ENCODE assay signal across 8 cellular contexts in genomic region chr1:65066766-65067490, GRCh38.
DNase-seq lines count a peak whose midpoint lies in the region; ATAC-seq and TF ChIP-seq lines count a peak whose summit lies in the region.

No MANE protein-coding gene starts in this region.

- CTCF ChIA-PET in HEK293T (lab: Yijun Ruan, JAX) = interaction anchor here (1.6 kb wide), 1 partner anchor 8 kb away, joined by 9 read pairs; no protein-coding TSS in a partner anchor

- POLR2A ChIA-PET in HEK293T (lab: Yijun Ruan, JAX) = no interaction called here

- no peaks in the 10 kb centered on the region for H3K9me3 ChIP-seq in ES-I3 (ENCODE audit: control insufficient read depth, insufficient read depth, low read length)

- H3K36me3 ChIP-seq in ES-I3 (ENCODE audit: insufficient read depth, low read length) = no peaks in the 10 kb centered on the region

- H3K4me1 ChIP-seq in ES-I3 (ENCODE audit: insufficient read depth, low read length) = peaks cover 15% of the 10 kb centered on the region

- peak overlapping the region; percentile 82 for H3K4me3 ChIP-seq in choroid plexus epithelial cell (ENCODE audit: low read depth, low read length)

- peak overlapping the region; percentile 98 for H3K9ac ChIP-seq in ES-I3 (ENCODE audit: low read depth, low read length)

- peak; percentile 77 for DNase-seq in HEK293T (ENCODE audit: extremely low spot score)
- peak; percentile 20 for DNase-seq in NCI-H2107 treated with DMSO at 0.1 percent for 48 hours (lab: John Stamatoyannopoulos, UW; ENCODE audit: unreplicated experiment)
- DNase-seq in activated CD4-positive, alpha-beta T cell treated with anti-CD3 and anti-CD28 coated beads for 48 hours = peak; percentile 72
- DNase-seq in choroid plexus epithelial cell (ENCODE audit: low read depth) = peak; percentile 76
- DNase-seq in left colon = peak; percentile 90 to 93
- DNase-seq in stimulated activated CD4-positive, alpha-beta T cell treated with anti-CD3 and anti-CD28 coated beads, Interleukin-1b, Interleukin-23, amount 100 ng/mL, for 24 hours (ENCODE audit: low read depth in 4 of 4, low spot score in 1 of 4) = peak; percentile 42 to 61 (median 53)

- intact Hi-C loops in left colon (cut with DNase I, micrococcal nuclease) = no loop called here

- peak; percentile 74 for ATAC-seq in left colon
- no peak for ATAC-seq in HG03097 (IDR thresholded peaks at IDR 0.05; ENCODE audit: low FRiP score, unreplicated experiment)

- no peak for TF ChIP-seq CTCF in choroid plexus epithelial cell (conservative IDR thresholded peaks at IDR 0.05; ENCODE audit: low read depth, low read length)

TF ChIP-seq in HEK293T, 16 proteins besides CTCF, POLR2A, EP300 and RAD21:
- TF ChIP-seq LEF1 (IDR thresholded peaks at IDR 0.05; ENCODE audit: borderline replicate concordance) = peak; percentile 60; the same call in 1 of the 2 replicates
- TF ChIP-seq FOXK2 (IDR thresholded peaks at IDR 0.05) = no peak
- 0 out of 2 replicates have a peak, but pooled peaks have one; percentile 42 for TF ChIP-seq TARDBP (IDR thresholded peaks at IDR 0.05)
- peak; percentile 43; the same call in 1 of the 2 replicates for TF ChIP-seq FOXM1 (IDR thresholded peaks at IDR 0.05; ENCODE audit: borderline replicate concordance)
- peak; percentile 51; the same call in 1 of the 2 replicates for TF ChIP-seq ARNT (IDR thresholded peaks at IDR 0.05)
- no peak for TF ChIP-seq CTBP1 (IDR thresholded peaks at IDR 0.05; ENCODE audit: borderline replicate concordance)
TF ChIP-seq in HEK293T: peak in this region for 4.

Comparison
In these comparisons a context has a peak if more than half of its experiments do, and no peak if none do; other contexts are left out.
1. DNase-seq: peak in every context shown above with its lines; median percentile 92 in left colon; 77 in HEK293T; 76 in choroid plexus epithelial cell; 72 in activated CD4-positive, alpha-beta T cell treated with anti-CD3 and anti-CD28 coated beads for 48 hours; 53 in stimulated activated CD4-positive, alpha-beta T cell treated with anti-CD3 and anti-CD28 coated beads, Interleukin-1b, Interleukin-23, amount 100 ng/mL, for 24 hours; 20 in NCI-H2107 treated with DMSO at 0.1 percent for 48 hours.